ENCODE assay signal across 1 cellular context in genomic region chr9:38017885-38018186, GRCh38.
A peak's percentile ranks its signal among the peaks of the same experiment; 100 is the strongest.
TF ChIP-seq lines count a peak whose summit lies in the region.

No MANE protein-coding gene starts in this region.

TF ChIP-seq in HepG2, 621 proteins besides CTCF, POLR2A, EP300 and RAD21 (continued from another document):
- TF ChIP-seq EEA1 (CRISPR knock-in tag; IDR thresholded peaks at IDR 0.05; ENCODE audit: borderline replicate concordance) (no peak), ZNF562 (CRISPR knock-in tag; IDR thresholded peaks at IDR 0.05; ENCODE audit: borderline replicate concordance) (no peak), ZXDC (CRISPR knock-in tag; IDR thresholded peaks at IDR 0.05) (no peak), POLR2AphosphoS5 (IDR thresholded peaks at IDR 0.05; ENCODE audit: low read depth, low read length) (0 out of 2 replicates have a peak, but pooled peaks have one; percentile 16), ARNT2 (CRISPR knock-in tag; IDR thresholded peaks at IDR 0.05; ENCODE audit: low read depth) (no peak), PATZ1 (CRISPR knock-in tag; IDR thresholded peaks at IDR 0.05) (no peak)
